1 cellular context compared by ENCODE assay signal in the genomic region with DNA sequence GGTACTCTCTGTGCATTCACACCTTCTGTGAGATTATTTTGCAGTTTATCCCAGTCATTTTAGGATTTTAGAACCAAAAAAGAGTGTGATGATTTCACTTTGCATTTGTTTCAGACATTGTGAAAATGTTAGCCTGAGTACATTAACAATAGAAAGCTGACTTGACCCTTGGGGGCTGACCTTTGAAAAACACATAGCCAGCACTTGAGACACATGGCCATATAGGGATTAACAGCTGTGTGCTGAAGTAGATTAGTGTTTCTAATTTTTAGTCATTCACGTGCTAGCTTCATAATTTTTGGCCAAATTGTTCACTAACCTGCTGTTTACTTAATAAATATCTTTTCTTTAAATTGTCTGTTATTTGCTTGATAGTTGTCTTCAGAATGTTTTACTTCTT.
TF ChIP-seq lines count a peak whose summit lies in the region.

No MANE protein-coding gene starts in this region.

TF ChIP-seq in IMR-90, 13 proteins besides CTCF, POLR2A, EP300 and RAD21:
- TF ChIP-seq BHLHE40 (IDR thresholded peaks at IDR 0.05; ENCODE audit: low read depth, low read length), result no peak
- no peak for TF ChIP-seq MAZ (IDR thresholded peaks at IDR 0.05; ENCODE audit: borderline replicate concordance, low read depth, low read length)
- TF ChIP-seq RFX5 (IDR thresholded peaks at IDR 0.05; ENCODE audit: low read depth, low read length), result no peak
- no peak for TF ChIP-seq CEBPB (IDR thresholded peaks at IDR 0.05; ENCODE audit: low read depth, low read length)
- no peak for TF ChIP-seq NFE2L2 (IDR thresholded peaks at IDR 0.05; ENCODE audit: low read depth, low read length)
- TF ChIP-seq, protein P1, sequence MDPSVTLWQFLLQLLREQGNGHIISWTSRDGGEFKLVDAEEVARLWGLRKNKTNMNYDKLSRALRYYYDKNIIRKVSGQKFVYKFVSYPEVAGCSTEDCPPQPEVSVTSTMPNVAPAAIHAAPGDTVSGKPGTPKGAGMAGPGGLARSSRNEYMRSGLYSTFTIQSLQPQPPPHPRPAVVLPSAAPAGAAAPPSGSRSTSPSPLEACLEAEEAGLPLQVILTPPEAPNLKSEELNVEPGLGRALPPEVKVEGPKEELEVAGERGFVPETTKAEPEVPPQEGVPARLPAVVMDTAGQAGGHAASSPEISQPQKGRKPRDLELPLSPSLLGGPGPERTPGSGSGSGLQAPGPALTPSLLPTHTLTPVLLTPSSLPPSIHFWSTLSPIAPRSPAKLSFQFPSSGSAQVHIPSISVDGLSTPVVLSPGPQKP (IDR thresholded peaks at IDR 0.05; ENCODE audit: borderline replicate concordance, low read depth, low read length), result no peak
